In the genomic region with DNA sequence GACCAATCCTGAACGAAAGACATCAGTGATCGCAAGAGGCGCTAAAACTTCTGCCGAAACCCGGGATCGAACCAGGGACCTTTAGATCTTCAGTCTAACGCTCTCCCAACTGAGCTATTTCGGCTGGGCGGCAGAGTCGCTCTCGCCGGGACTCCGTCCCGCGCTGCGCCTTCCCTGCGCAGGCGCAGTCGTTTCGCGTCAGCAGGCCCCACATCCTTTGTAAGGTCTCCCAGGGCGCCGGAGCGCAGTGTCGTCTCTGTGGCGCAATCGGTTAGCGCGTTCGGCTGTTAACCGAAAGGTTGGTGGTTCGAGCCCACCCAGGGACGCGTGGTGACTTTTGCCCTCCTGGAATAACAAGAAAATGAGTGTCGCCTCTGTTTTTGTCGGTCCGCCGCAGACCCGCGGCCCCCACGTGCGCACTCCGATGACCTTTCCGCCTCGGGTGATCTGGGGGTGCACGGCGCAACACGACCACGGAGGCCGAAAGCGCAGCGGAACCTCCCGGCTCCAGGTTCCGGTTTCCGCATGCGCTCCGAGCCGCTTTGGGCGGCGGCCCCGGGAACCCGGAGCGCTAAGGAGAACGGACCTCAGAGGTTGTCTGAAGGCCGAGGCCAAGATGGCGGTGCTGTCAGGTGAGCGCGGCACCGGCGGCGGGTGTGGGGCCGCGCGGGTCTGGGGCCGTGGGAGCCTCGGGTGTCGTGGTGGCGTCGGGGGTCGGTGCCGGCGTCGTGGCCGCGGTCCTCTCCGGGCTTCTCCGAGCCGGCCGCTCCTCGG, we compare ENCODE assay signal across 1 cellular context.
A peak's percentile ranks its signal among the peaks of the same experiment; 100 is the strongest.
TF ChIP-seq lines count a peak whose summit lies in the region.

A gene (plus strand): TSS at position 597 of the 774 bp plus-strand sequence. CDS start 20 bp downstream, at position 617.

TF ChIP-seq in WTC11, 78 proteins besides CTCF, POLR2A, EP300 and RAD21 (continued from another document and continues in another):
- TF ChIP-seq, protein P1, sequence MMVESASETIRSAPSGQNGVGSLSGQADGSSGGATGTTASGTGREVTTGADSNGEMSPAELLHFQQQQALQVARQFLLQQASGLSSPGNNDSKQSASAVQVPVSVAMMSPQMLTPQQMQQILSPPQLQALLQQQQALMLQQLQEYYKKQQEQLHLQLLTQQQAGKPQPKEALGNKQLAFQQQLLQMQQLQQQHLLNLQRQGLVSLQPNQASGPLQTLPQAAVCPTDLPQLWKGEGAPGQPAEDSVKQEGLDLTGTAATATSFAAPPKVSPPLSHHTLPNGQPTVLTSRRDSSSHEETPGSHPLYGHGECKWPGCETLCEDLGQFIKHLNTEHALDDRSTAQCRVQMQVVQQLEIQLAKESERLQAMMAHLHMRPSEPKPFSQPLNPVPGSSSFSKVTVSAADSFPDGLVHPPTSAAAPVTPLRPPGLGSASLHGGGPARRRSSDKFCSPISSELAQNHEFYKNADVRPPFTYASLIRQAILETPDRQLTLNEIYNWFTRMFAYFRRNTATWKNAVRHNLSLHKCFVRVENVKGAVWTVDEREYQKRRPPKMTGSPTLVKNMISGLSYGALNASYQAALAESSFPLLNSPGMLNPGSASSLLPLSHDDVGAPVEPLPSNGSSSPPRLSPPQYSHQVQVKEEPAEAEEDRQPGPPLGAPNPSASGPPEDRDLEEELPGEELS (CRISPR knock-in tag; IDR thresholded peaks at IDR 0.05), result peak; percentile 63
- TF ChIP-seq, protein P2, sequence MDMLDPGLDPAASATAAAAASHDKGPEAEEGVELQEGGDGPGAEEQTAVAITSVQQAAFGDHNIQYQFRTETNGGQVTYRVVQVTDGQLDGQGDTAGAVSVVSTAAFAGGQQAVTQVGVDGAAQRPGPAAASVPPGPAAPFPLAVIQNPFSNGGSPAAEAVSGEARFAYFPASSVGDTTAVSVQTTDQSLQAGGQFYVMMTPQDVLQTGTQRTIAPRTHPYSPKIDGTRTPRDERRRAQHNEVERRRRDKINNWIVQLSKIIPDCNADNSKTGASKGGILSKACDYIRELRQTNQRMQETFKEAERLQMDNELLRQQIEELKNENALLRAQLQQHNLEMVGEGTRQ (CRISPR knock-in tag; IDR thresholded peaks at IDR 0.05), result peak; percentile 71
- peak; percentile 71; the same call in 1 of the 2 replicates for TF ChIP-seq MYBL2 (CRISPR knock-in tag; IDR thresholded peaks at IDR 0.05)
- peak; percentile 64; the same call in 1 of the 2 replicates for TF ChIP-seq JUN (CRISPR knock-in tag; IDR thresholded peaks at IDR 0.05)
- TF ChIP-seq, protein P3, sequence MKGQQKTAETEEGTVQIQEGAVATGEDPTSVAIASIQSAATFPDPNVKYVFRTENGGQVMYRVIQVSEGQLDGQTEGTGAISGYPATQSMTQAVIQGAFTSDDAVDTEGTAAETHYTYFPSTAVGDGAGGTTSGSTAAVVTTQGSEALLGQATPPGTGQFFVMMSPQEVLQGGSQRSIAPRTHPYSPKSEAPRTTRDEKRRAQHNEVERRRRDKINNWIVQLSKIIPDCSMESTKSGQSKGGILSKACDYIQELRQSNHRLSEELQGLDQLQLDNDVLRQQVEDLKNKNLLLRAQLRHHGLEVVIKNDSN (CRISPR knock-in tag; IDR thresholded peaks at IDR 0.05), result peak; percentile 74
- no peak for TF ChIP-seq NFE2L1 (CRISPR knock-in tag; IDR thresholded peaks at IDR 0.05)
- peak; percentile 92; the same call in 1 of the 2 replicates for TF ChIP-seq KAT7 (CRISPR knock-in tag; IDR thresholded peaks at IDR 0.05; ENCODE audit: borderline replicate concordance)
- TF ChIP-seq, protein P4, sequence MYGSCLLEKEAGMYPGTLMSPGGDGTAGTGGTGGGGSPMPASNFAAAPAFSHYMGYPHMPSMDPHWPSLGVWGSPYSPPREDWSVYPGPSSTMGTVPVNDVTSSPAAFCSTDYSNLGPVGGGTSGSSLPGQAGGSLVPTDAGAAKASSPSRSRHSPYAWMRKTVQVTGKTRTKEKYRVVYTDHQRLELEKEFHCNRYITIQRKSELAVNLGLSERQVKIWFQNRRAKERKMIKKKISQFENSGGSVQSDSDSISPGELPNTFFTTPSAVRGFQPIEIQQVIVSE (CRISPR knock-in tag; IDR thresholded peaks at IDR 0.05; ENCODE audit: borderline replicate concordance), result no peak
- TF ChIP-seq, protein P5, sequence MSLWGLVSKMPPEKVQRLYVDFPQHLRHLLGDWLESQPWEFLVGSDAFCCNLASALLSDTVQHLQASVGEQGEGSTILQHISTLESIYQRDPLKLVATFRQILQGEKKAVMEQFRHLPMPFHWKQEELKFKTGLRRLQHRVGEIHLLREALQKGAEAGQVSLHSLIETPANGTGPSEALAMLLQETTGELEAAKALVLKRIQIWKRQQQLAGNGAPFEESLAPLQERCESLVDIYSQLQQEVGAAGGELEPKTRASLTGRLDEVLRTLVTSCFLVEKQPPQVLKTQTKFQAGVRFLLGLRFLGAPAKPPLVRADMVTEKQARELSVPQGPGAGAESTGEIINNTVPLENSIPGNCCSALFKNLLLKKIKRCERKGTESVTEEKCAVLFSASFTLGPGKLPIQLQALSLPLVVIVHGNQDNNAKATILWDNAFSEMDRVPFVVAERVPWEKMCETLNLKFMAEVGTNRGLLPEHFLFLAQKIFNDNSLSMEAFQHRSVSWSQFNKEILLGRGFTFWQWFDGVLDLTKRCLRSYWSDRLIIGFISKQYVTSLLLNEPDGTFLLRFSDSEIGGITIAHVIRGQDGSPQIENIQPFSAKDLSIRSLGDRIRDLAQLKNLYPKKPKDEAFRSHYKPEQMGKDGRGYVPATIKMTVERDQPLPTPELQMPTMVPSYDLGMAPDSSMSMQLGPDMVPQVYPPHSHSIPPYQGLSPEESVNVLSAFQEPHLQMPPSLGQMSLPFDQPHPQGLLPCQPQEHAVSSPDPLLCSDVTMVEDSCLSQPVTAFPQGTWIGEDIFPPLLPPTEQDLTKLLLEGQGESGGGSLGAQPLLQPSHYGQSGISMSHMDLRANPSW (CRISPR knock-in tag; conservative IDR thresholded peaks at IDR 0.05; ENCODE audit: low read depth), result no peak
- TF ChIP-seq, protein P6, sequence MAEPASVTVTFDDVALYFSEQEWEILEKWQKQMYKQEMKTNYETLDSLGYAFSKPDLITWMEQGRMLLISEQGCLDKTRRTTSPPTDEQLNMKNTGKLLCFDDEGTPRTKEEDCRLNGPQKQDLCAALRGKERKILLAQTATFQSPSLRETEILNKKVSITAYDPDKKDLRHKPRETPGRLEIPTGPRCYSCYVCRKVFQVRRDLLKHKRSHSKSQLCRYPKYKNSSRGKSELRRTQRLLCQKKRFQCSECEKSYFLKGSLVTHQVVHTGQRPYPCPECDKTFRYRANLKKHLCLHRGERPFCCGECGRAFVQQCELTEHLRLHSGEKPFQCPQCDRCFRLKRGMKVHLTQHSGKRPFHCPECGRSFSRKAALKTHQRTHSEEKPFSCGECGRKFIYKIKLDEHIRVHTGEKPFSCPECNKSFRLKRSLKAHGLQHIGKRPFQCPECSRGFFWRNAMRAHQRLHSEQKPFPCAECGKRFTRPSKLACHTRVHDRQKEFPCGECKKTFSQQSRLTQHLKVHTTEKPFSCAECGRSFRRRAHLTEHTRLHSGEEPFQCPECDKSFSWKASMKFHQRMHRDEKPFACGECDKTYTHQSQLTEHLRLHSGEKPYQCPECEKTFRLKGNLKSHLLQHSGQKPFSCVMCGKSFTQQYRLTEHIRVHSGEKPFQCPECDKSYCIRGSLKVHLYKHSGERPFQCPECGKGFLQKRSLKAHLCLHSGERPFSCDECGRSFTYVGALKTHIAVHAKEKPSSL (CRISPR knock-in tag; conservative IDR thresholded peaks at IDR 0.05), result no peak
- no peak for TF ChIP-seq GRHL2 (CRISPR knock-in tag; IDR thresholded peaks at IDR 0.05; ENCODE audit: insufficient replicate concordance, severe bottlenecking)
- TF ChIP-seq, protein P7, sequence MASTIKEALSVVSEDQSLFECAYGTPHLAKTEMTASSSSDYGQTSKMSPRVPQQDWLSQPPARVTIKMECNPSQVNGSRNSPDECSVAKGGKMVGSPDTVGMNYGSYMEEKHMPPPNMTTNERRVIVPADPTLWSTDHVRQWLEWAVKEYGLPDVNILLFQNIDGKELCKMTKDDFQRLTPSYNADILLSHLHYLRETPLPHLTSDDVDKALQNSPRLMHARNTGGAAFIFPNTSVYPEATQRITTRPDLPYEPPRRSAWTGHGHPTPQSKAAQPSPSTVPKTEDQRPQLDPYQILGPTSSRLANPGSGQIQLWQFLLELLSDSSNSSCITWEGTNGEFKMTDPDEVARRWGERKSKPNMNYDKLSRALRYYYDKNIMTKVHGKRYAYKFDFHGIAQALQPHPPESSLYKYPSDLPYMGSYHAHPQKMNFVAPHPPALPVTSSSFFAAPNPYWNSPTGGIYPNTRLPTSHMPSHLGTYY (CRISPR knock-in tag; IDR thresholded peaks at IDR 0.05), result 0 out of 2 replicates have a peak, but pooled peaks have one; percentile 33
- TF ChIP-seq, protein P8, sequence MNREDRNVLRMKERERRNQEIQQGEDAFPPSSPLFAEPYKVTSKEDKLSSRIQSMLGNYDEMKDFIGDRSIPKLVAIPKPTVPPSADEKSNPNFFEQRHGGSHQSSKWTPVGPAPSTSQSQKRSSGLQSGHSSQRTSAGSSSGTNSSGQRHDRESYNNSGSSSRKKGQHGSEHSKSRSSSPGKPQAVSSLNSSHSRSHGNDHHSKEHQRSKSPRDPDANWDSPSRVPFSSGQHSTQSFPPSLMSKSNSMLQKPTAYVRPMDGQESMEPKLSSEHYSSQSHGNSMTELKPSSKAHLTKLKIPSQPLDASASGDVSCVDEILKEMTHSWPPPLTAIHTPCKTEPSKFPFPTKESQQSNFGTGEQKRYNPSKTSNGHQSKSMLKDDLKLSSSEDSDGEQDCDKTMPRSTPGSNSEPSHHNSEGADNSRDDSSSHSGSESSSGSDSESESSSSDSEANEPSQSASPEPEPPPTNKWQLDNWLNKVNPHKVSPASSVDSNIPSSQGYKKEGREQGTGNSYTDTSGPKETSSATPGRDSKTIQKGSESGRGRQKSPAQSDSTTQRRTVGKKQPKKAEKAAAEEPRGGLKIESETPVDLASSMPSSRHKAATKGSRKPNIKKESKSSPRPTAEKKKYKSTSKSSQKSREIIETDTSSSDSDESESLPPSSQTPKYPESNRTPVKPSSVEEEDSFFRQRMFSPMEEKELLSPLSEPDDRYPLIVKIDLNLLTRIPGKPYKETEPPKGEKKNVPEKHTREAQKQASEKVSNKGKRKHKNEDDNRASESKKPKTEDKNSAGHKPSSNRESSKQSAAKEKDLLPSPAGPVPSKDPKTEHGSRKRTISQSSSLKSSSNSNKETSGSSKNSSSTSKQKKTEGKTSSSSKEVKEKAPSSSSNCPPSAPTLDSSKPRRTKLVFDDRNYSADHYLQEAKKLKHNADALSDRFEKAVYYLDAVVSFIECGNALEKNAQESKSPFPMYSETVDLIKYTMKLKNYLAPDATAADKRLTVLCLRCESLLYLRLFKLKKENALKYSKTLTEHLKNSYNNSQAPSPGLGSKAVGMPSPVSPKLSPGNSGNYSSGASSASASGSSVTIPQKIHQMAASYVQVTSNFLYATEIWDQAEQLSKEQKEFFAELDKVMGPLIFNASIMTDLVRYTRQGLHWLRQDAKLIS (CRISPR knock-in tag; IDR thresholded peaks at IDR 0.05; ENCODE audit: borderline replicate concordance), result no peak
- TF ChIP-seq NR2C2 (CRISPR knock-in tag; IDR thresholded peaks at IDR 0.05), result peak; percentile 49; the same call in 1 of the 2 replicates
- no peak; the same call in 1 of the 2 replicates for TF ChIP-seq ZBTB21 (CRISPR knock-in tag; IDR thresholded peaks at IDR 0.05; ENCODE audit: borderline replicate concordance)
- 0 out of 2 replicates have a peak, but pooled peaks have one; percentile 86 for TF ChIP-seq NR3C1 (CRISPR knock-in tag; conservative IDR thresholded peaks at IDR 0.05; ENCODE audit: low read depth)
- TF ChIP-seq, protein P9, sequence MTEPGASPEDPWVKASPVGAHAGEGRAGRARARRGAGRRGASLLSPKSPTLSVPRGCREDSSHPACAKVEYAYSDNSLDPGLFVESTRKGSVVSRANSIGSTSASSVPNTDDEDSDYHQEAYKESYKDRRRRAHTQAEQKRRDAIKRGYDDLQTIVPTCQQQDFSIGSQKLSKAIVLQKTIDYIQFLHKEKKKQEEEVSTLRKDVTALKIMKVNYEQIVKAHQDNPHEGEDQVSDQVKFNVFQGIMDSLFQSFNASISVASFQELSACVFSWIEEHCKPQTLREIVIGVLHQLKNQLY (CRISPR knock-in tag; IDR thresholded peaks at IDR 0.05), result peak; percentile 56
- no peak for TF ChIP-seq MXD4 (CRISPR knock-in tag; IDR thresholded peaks at IDR 0.05; ENCODE audit: borderline replicate concordance)
- TF ChIP-seq ZNF671 (CRISPR knock-in tag; IDR thresholded peaks at IDR 0.05), result no peak
- peak; percentile 91 for TF ChIP-seq ETV6 (CRISPR knock-in tag; IDR thresholded peaks at IDR 0.05)
- TF ChIP-seq, protein P10, sequence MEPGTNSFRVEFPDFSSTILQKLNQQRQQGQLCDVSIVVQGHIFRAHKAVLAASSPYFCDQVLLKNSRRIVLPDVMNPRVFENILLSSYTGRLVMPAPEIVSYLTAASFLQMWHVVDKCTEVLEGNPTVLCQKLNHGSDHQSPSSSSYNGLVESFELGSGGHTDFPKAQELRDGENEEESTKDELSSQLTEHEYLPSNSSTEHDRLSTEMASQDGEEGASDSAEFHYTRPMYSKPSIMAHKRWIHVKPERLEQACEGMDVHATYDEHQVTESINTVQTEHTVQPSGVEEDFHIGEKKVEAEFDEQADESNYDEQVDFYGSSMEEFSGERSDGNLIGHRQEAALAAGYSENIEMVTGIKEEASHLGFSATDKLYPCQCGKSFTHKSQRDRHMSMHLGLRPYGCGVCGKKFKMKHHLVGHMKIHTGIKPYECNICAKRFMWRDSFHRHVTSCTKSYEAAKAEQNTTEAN (CRISPR knock-in tag; IDR thresholded peaks at IDR 0.05), result peak; percentile 83
- TF ChIP-seq ZNF138 (CRISPR knock-in tag; conservative IDR thresholded peaks at IDR 0.05), result no peak
- TF ChIP-seq, protein P11, sequence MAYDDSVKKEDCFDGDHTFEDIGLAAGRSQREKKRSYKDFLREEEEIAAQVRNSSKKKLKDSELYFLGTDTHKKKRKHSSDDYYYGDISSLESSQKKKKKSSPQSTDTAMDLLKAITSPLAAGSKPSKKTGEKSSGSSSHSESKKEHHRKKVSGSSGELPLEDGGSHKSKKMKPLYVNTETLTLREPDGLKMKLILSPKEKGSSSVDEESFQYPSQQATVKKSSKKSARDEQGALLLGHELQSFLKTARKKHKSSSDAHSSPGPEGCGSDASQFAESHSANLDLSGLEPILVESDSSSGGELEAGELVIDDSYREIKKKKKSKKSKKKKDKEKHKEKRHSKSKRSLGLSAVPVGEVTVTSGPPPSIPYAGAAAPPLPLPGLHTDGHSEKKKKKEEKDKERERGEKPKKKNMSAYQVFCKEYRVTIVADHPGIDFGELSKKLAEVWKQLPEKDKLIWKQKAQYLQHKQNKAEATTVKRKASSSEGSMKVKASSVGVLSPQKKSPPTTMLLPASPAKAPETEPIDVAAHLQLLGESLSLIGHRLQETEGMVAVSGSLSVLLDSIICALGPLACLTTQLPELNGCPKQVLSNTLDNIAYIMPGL (CRISPR knock-in tag; IDR thresholded peaks at IDR 0.05), result peak; percentile 100
- TF ChIP-seq TEAD4 (CRISPR knock-in tag; IDR thresholded peaks at IDR 0.05), result peak; percentile 58; the same call in 1 of the 2 replicates
- TF ChIP-seq FOXP1 (CRISPR knock-in tag; IDR thresholded peaks at IDR 0.05; ENCODE audit: borderline replicate concordance), result peak; percentile 86
